6 cellular contexts compared by ENCODE assay signal in the genomic region with DNA sequence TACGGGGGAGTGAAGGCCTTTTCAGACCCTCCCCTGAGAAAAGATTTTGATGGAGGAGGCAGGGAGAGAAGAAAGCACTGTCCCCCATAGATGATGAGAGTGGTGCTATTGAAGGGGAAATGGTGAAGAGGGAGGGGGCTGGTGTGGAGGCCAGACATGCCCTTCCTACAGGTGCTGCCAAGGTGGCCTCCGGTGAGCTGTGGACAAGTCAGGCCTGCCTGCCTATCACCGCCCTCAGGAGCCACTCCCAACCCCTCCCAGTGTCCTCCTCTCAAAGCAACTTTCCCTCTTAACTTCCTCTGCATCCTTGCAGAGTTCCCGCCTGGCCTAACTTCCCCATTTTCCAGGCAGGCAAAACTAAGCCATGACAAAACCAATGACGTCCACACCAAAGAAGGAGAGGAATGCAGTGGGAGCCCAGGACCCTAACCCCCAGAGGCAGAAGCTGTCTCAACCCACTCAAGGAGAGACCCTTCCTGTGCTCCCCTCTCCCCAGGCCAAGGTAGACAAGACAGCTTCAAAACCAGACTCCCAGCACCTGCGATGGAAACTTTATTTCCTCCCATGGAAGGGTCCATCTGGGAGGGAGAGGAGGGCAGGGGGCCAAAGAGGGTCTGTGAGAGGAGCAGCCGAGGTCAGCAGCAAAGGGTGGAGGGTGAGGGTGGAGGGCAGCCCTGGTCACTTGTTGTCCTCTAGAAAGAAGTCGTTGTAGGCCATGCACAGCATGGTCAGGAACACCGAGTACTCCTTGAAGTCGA. TPM values are rescaled to one million over a fixed set of nuclear protein-coding genes. Genes with fewer than 3 reads are reported as not detected.
DNase-seq lines count a peak whose midpoint lies in the region; ATAC-seq and TF ChIP-seq lines count a peak whose summit lies in the region.

No MANE protein-coding gene starts in this region.

- H3K36me3 ChIP-seq in esophagus squamous epithelium = no peaks in the 10 kb centered on the region

- H3K4me3 Mint-ChIP-seq in stimulated activated naive CD8-positive, alpha-beta T cell treated with anti-CD3 and anti-CD28 coated beads, Interleukin-15, amount 100 ng/mL, for 72 hours = peak overlapping the region; percentile 87 to 97

- TF ChIP-seq CTCF in esophagus squamous epithelium (IDR thresholded peaks at IDR 0.05) = no peak

- H3K27ac ChIP-seq in esophagus squamous epithelium = peak overlapping the region; percentile 99 to 100 (median 100)

- H3K27me3 ChIP-seq in esophagus squamous epithelium = no peaks in the 10 kb centered on the region

- H3K9me3 Mint-ChIP-seq in stimulated activated naive CD8-positive, alpha-beta T cell treated with anti-CD3 and anti-CD28 coated beads, Interleukin-15, amount 100 ng/mL, for 72 hours = no peaks in the 10 kb centered on the region

- peak; percentile 13 for DNase-seq in RPMI8226
- no peak for DNase-seq in esophagus squamous epithelium (lab: John Stamatoyannopoulos, UW)
- no peak for DNase-seq in stimulated activated naive CD8-positive, alpha-beta T cell treated with anti-CD3 and anti-CD28 coated beads, Interleukin-15, amount 100 ng/mL, for 72 hours
- no peak for DNase-seq in DMS79 treated with DMSO at 0.1 percent for 48 hours (lab: John Stamatoyannopoulos, UW)
- DNase-seq in GOT3 (lab: John Stamatoyannopoulos, UW) = no peak

- ATAC-seq in stimulated activated naive CD8-positive, alpha-beta T cell treated with anti-CD3 and anti-CD28 coated beads, Interleukin-15, amount 100 ng/mL, for 72 hours = no peak
- no peak for ATAC-seq in GM19455 (IDR thresholded peaks at IDR 0.05; ENCODE audit: unreplicated experiment)

- 60 to 68% methylated on average over 7 of the region's 10 CpGs for WGBS in esophagus squamous epithelium, 2 donors

- peaks cover 59 to 97% (median 83%) of the 10 kb centered on the region in 3 donors for H3K4me1 ChIP-seq in esophagus squamous epithelium

- H3K27ac Mint-ChIP-seq in stimulated activated naive CD8-positive, alpha-beta T cell treated with anti-CD3 and anti-CD28 coated beads, Interleukin-15, amount 100 ng/mL, for 72 hours = peak overlapping the region; percentile 98 to 99

- no peaks in the 10 kb centered on the region for H3K9me3 ChIP-seq in esophagus squamous epithelium

- peak in 1 of 4 donors; percentile 4 for TF ChIP-seq POLR2A in esophagus squamous epithelium (IDR thresholded peaks at IDR 0.05)

- H3K4me3 ChIP-seq in esophagus squamous epithelium = peak overlapping the region; percentile 55 to 91 (median 76)

- intact Hi-C loops in esophagus squamous epithelium (cut with DNase I) = no loop called here

- peaks cover 78% of the 10 kb centered on the region for H3K4me1 Mint-ChIP-seq in stimulated activated naive CD8-positive, alpha-beta T cell treated with anti-CD3 and anti-CD28 coated beads, Interleukin-15, amount 100 ng/mL, for 72 hours

- no peaks in the 10 kb centered on the region for H3K27me3 Mint-ChIP-seq in stimulated activated naive CD8-positive, alpha-beta T cell treated with anti-CD3 and anti-CD28 coated beads, Interleukin-15, amount 100 ng/mL, for 72 hours

RNA-seq across cellular contexts. Expression of a gene that starts 1.0 kb away (rescaled TPM):
- 100 to 1,000 TPM; 270 to 943 (median 394) TPM for total RNA-seq in esophagus squamous epithelium

RNA-seq across cellular contexts. Expression of a gene that starts 3.9 kb away (rescaled TPM):
- not detected for total RNA-seq in esophagus squamous epithelium

RNA-seq across cellular contexts. Expression of a gene that starts 8.8 kb away (rescaled TPM):
- total RNA-seq in esophagus squamous epithelium = 100 to 1,000 TPM in 2 of 4 donors, 10 to 100 TPM in 2; 58.6 to 205 (median 122) TPM

RNA-seq across cellular contexts. Expression of a gene that starts 12.3 kb away (rescaled TPM):
- 10 to 100 TPM in 1 of 4 donors, 1 to 10 TPM in 3; 1.2 to 16.5 (median 9.2) TPM for total RNA-seq in esophagus squamous epithelium

RNA-seq across cellular contexts. Expression of a gene that starts 28.8 kb away (rescaled TPM):
- total RNA-seq in esophagus squamous epithelium = 1,000 to 10,000 TPM in 3 of 4 donors, 100 to 1,000 TPM in 1; 949 to 3,544 (median 1,180) TPM
